Comparison of ENCODE assay signal across 9 cellular contexts in genomic region chr7:21352540-21353387, GRCh38.
A peak's percentile ranks its signal among the peaks of the same experiment; 100 is the strongest.
DNase-seq lines count a peak whose midpoint lies in the region; ATAC-seq, FAIRE-seq and TF ChIP-seq lines count a peak whose summit lies in the region.
"Had no signal": no experiment of that assay in that cellular context is flagged by ENCODE, and none has a peak within 500 bp of the region (broad histone marks: within the 10 kb centered on the region; RNA-seq: fewer than 3 reads in every experiment).

No MANE protein-coding gene starts in this region.

- peak overlapping the region; percentile 70 to 90 (median 78) for H3K4me3 Mint-ChIP-seq in IgD-negative memory B cell

- intact Hi-C loops in K562 (cut with micrococcal nuclease): loop anchor here (5.0 kb wide), 1 partner anchor 75 kb away; the partner anchor contains the start of gene SP4

- 23% methylated on average over 4 of the region's 4 CpGs for WGBS in K562 (ENCODE audit: insufficient coverage, low coverage, missing lambda C conversion rate)
- WGBS in mesenchymal stem cell: 81% methylated on average over 3 of the region's 4 CpGs

- H4K91ac ChIP-seq in mesenchymal stem cell (ENCODE audit: low read length): no peak overlapping the region

- no peak for TF ChIP-seq POLR2A in K562 (conservative IDR thresholded peaks at IDR 0.05)

- H3K36me3 ChIP-seq in K562 (ENCODE audit: control insufficient read depth, insufficient read depth, low read length): no peaks in the 10 kb centered on the region
- H3K36me3 ChIP-seq in mesenchymal stem cell (ENCODE audit: control insufficient read depth in 1 of 2, insufficient read depth in 2 of 2, low read depth in 1 of 2, low read length in 2 of 2): no peaks in the 10 kb centered on the region

- H3K36me3 Mint-ChIP-seq in IgD-negative memory B cell: no peaks in the 10 kb centered on the region

- DNase-seq in GM13976 (ENCODE audit: low spot score) (peak; percentile 48), K562 (ENCODE audit: extremely low read depth in 1 of 4, low spot score in 3 of 4) (no peak), mesenchymal stem cell (no peak), mesenteric fat pad (ENCODE audit: low spot score) (no peak), NCI-H748 (lab: John Stamatoyannopoulos, UW; ENCODE audit: unreplicated experiment) (no peak)
- DNase-seq in stimulated activated CD4-positive, alpha-beta T cell treated with anti-CD3 and anti-CD28 coated beads, Interleukin-15, amount 100 ng/mL, for 24 hours: no peak

- peak; percentile 86 for ATAC-seq in GM21528 (IDR thresholded peaks at IDR 0.05; ENCODE audit: low FRiP score, unreplicated experiment)
- ATAC-seq in K562: 0 out of 3 replicates have a peak, but pooled peaks have one; percentile 9

- no peak overlapping the region for H2BK15ac ChIP-seq in mesenchymal stem cell (ENCODE audit: low read depth, poor library complexity, severe bottlenecking)

- no peaks in the 10 kb centered on the region for H3K9me3 ChIP-seq in K562 (replicated peaks; ENCODE audit: control insufficient read depth, insufficient read depth, low read depth, low read length)
- no peaks in the 10 kb centered on the region for H3K9me3 ChIP-seq in mesenchymal stem cell (ENCODE audit: control insufficient read depth, low read length)

- CTCF ChIA-PET in K562 (lab: Yijun Ruan, JAX; ENCODE audit: low intra/inter-chr PET ratio): no interaction called here

- H2AFZ ChIP-seq in K562 (ENCODE audit: low read depth, low read length): peak overlapping the region; percentile 41; the same call in 1 of the 2 replicates
- H2AFZ ChIP-seq in mesenchymal stem cell (ENCODE audit: low read depth, low read length): no peak overlapping the region

- TF ChIP-seq EP300 in K562 (IDR thresholded peaks at IDR 0.05; ENCODE audit: low read length): no peak

- H3K4ac ChIP-seq in mesenchymal stem cell (ENCODE audit: low read depth in 1 of 2, low read length in 2 of 2): no peak overlapping the region

- no peaks in the 10 kb centered on the region for H3K27me3 ChIP-seq in K562 (ENCODE audit: control insufficient read depth in 2 of 2, insufficient read depth in 2 of 2, low read length in 2 of 2)
- H3K27me3 ChIP-seq in mesenchymal stem cell (ENCODE audit: control insufficient read depth in 1 of 2, insufficient read depth in 1 of 2, low read length in 2 of 2): no peaks in the 10 kb centered on the region

- H3K4me3 ChIP-seq in K562 (no peak overlapping the region), mesenchymal stem cell (ENCODE audit: insufficient read depth in 1 of 2, low read depth in 1 of 2, low read length in 2 of 2) (no peak overlapping the region)

- H3K4me1 Mint-ChIP-seq in IgD-negative memory B cell: peaks cover 35 to 58% (median 47%) of the 10 kb centered on the region in 3 donors

- H3K23ac ChIP-seq in mesenchymal stem cell (ENCODE audit: low read length in 2 of 2): no peak overlapping the region

- BruUV-seq in K562 (replicated peaks; lab: Mats Ljungman, UMichigan): no TSS peak

- H2BK120ac ChIP-seq in mesenchymal stem cell (ENCODE audit: low read depth, low read length): no peak overlapping the region

- TF ChIP-seq RAD21 in K562 (CRISPR knock-in tag; conservative IDR thresholded peaks at IDR 0.05 in 1 of 2, IDR thresholded peaks at IDR 0.05 in 1 of 2): no peak

- no peak overlapping the region for H3K4me2 ChIP-seq in K562 (ENCODE audit: insufficient read depth, low read length)
- no peak overlapping the region for H3K4me2 ChIP-seq in mesenchymal stem cell (ENCODE audit: low read length, poor library complexity, severe bottlenecking)

- no peak overlapping the region for H2AK5ac ChIP-seq in mesenchymal stem cell (ENCODE audit: low read length, severe bottlenecking)

- H3K27ac Mint-ChIP-seq in IgD-negative memory B cell: peak overlapping the region; percentile 74 to 96 (median 81)

- H3K9ac ChIP-seq in K562 (ENCODE audit: insufficient read depth in 1 of 2, low read depth in 2 of 2, low read length in 2 of 2) (no peak overlapping the region), mesenchymal stem cell (ENCODE audit: low read length) (no peak overlapping the region)

- H3K27me3 Mint-ChIP-seq in IgD-negative memory B cell: no peaks in the 10 kb centered on the region

- no peak overlapping the region for H3K14ac ChIP-seq in mesenchymal stem cell (ENCODE audit: low read length in 2 of 2)

- no peak overlapping the region for H4K8ac ChIP-seq in mesenchymal stem cell (ENCODE audit: low read length)

- H3K4me1 ChIP-seq in K562 (replicated peaks in 1 of 2; ENCODE audit: control insufficient read depth in 2 of 2, insufficient read depth in 2 of 2, low read length in 2 of 2) (peaks cover 5 to 24% of the 10 kb centered on the region in 2 experiments; a peak in 3 of 5 replicates), mesenchymal stem cell (ENCODE audit: control insufficient read depth, insufficient read depth, low read depth, low read length) (no peaks in the 10 kb centered on the region)

- in situ Hi-C loops in GM13976 (cut with MboI; ENCODE audit: low sequenced_read_pairs, unreplicated experiment): no loop called here
- in situ Hi-C loops in K562 (cut with MboI): no loop called here

- peaks cover 0 to 4% (median 0%) of the 10 kb centered on the region in 3 donors for H3K9me3 Mint-ChIP-seq in IgD-negative memory B cell

- no peak overlapping the region for H2BK5ac ChIP-seq in mesenchymal stem cell (ENCODE audit: low read depth, low read length, poor library complexity, severe bottlenecking)

- H2BK12ac ChIP-seq in mesenchymal stem cell (ENCODE audit: low read length in 2 of 2): no peak overlapping the region

- no peak overlapping the region for H3K18ac ChIP-seq in mesenchymal stem cell (ENCODE audit: low read depth in 1 of 2, low read length in 2 of 2)

- no peaks in the 10 kb centered on the region for H3K79me2 ChIP-seq in K562 (ENCODE audit: control insufficient read depth, insufficient read depth, low read length)

- no peaks in the 10 kb centered on the region for H4K20me1 ChIP-seq in K562 (replicated peaks; ENCODE audit: control insufficient read depth, insufficient read depth, low read length)

- TF ChIP-seq CTCF in GM13976 (IDR thresholded peaks at IDR 0.05; ENCODE audit: borderline replicate concordance, control extremely low read depth, extremely low read depth, insufficient read depth, missing control alignments) (no peak), K562 (IDR thresholded peaks at IDR 0.05 in 2 of 3, conservative IDR thresholded peaks at IDR 0.05 in 1 of 3; ENCODE audit: insufficient read depth in 2 of 3, low read depth in 1 of 3, low read length in 3 of 3) (no peak)

- H3K79me1 ChIP-seq in mesenchymal stem cell (replicated peaks; ENCODE audit: low read length, poor library complexity, severe bottlenecking): no peaks in the 10 kb centered on the region

- H3K9me1 ChIP-seq in K562 (ENCODE audit: control insufficient read depth, insufficient read depth, low read length): no peaks in the 10 kb centered on the region

- no peak for FAIRE-seq in K562 (lab: Jason Lieb, UNC)
- FAIRE-seq: bronchial epithelial cell had no signal

- H3K27ac ChIP-seq in K562 (ENCODE audit: extremely low read depth, low read depth, low read length) (no peak overlapping the region), mesenchymal stem cell (ENCODE audit: low read length, poor library complexity, severe bottlenecking) (no peak overlapping the region)

- POLR2A ChIA-PET in K562 (lab: Yijun Ruan, JAX): interaction anchor here (0.6 kb wide), 1 partner anchor 71 kb away, joined by 3 read pairs; no protein-coding TSS in a partner anchor

TF ChIP-seq in K562, 482 proteins besides CTCF, POLR2A, EP300 and RAD21:
- TF ChIP-seq PURB (CRISPR knock-in tag; IDR thresholded peaks at IDR 0.05; ENCODE audit: low read depth) (no peak), CEBPB (tag; IDR thresholded peaks at IDR 0.05) (peak; percentile 30; the same call in 1 of the 2 replicates), ELF1 (tag; IDR thresholded peaks at IDR 0.05) (0 out of 2 replicates have a peak, but pooled peaks have one; percentile 12), ZNF764 (CRISPR knock-in tag; IDR thresholded peaks at IDR 0.05; ENCODE audit: low read depth) (no peak), ZNF79 (CRISPR knock-in tag; IDR thresholded peaks at IDR 0.05; ENCODE audit: low read depth) (peak; percentile 82), BACH1 (tag; IDR thresholded peaks at IDR 0.05) (no peak), ZNF785 (CRISPR knock-in tag; IDR thresholded peaks at IDR 0.05) (no peak)
- TF ChIP-seq, protein P1, sequence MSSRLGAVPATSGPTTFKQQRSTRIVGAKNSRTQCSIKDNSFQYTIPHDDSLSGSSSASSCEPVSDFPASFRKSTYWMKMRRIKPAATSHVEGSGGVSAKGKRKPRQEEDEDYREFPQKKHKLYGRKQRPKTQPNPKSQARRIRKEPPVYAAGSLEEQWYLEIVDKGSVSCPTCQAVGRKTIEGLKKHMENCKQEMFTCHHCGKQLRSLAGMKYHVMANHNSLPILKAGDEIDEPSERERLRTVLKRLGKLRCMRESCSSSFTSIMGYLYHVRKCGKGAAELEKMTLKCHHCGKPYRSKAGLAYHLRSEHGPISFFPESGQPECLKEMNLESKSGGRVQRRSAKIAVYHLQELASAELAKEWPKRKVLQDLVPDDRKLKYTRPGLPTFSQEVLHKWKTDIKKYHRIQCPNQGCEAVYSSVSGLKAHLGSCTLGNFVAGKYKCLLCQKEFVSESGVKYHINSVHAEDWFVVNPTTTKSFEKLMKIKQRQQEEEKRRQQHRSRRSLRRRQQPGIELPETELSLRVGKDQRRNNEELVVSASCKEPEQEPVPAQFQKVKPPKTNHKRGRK (tag; IDR thresholded peaks at IDR 0.05): peak; percentile 48; the same call in 1 of the 2 replicates
